ENCODE assay signal across 1 cellular context in the genomic region with DNA sequence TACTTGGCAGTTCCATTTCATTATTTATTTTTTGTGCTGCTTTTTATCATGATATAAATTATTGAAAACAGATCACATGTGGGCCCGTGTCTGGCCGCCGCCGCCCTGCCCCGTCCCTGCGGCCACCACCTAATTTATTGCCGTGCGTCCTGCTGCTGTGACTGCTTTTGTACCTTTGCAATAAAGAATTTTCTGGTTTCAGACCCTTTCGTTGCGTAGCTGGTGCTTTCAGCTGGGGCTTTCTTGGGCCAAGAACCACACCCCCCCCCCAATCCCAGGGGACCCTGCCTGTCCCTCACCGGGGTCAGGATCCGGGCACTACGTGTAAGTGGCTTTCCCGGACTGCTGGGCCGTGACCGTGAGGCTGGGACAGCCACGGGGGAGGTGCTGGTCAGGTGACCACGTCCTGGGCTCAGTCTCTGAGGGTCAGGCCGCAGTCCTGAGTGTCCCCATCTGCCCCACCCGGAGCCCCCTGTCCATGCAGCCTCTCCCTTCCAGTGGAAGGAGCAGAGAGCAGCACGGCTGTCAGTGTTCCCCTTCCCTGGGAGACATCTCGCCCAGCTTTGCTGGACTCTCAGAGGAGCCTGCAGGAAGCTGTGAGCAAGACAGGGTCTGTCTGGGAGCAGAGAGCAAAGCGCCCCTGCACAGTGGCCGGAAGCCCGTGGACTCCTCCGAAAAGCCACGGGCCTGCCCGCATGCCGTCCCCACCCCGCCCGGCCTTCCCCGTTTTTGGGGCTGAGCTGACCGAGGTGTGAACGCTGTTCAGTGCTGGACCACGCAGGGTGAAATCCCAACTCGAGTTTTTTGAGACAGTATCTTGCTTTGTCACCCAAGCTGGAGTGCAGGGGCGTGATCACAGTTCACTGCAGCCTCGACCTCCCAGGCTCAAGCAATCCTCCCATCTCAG.
TF ChIP-seq lines count a peak whose summit lies in the region.

No MANE protein-coding gene starts in this region.

TF ChIP-seq in A549, 52 proteins besides CTCF, POLR2A, EP300 and RAD21:
- TF ChIP-seq ZSCAN20 (CRISPR knock-in tag; IDR thresholded peaks at IDR 0.05) (no peak), CBX2 (IDR thresholded peaks at IDR 0.05; ENCODE audit: borderline replicate concordance, low read depth) (no peak), FOSB (CRISPR knock-in tag; IDR thresholded peaks at IDR 0.05) (peak; percentile 76), ESRRA (IDR thresholded peaks at IDR 0.05; ENCODE audit: borderline replicate concordance, low read length) (no peak), KDM1A (IDR thresholded peaks at IDR 0.05; ENCODE audit: low read depth) (no peak), EHF (CRISPR knock-in tag; IDR thresholded peaks at IDR 0.05) (peak; percentile 56; the same call in 1 of the 2 replicates), CBX8 (IDR thresholded peaks at IDR 0.05) (no peak), JUN (IDR thresholded peaks at IDR 0.05) (peak; percentile 64 to 77; a peak in 3 of 5 replicates), JUNB (IDR thresholded peaks at IDR 0.05) (no peak), FOXS1 (CRISPR knock-in tag; IDR thresholded peaks at IDR 0.05) (no peak), GATA3 (IDR thresholded peaks at IDR 0.05; ENCODE audit: borderline replicate concordance) (no peak; the same call in none of the 2 replicates), BCL3 (IDR thresholded peaks at IDR 0.05) (peak; percentile 77), ZFP36 (IDR thresholded peaks at IDR 0.05; ENCODE audit: borderline replicate concordance, partially characterized antibody) (no peak), RNF2 (IDR thresholded peaks at IDR 0.05; ENCODE audit: borderline replicate concordance, low read depth) (no peak), KDM5A (IDR thresholded peaks at IDR 0.05) (no peak), TP53 (CRISPR knock-in tag; IDR thresholded peaks at IDR 0.05) (no peak), CHD2 (IDR thresholded peaks at IDR 0.05; ENCODE audit: low read length, partially characterized antibody) (peak; percentile 22), HOXB5 (CRISPR knock-in tag; IDR thresholded peaks at IDR 0.05) (0 out of 2 replicates have a peak, but pooled peaks have one; percentile 9), POLR2AphosphoS2 (conservative IDR thresholded peaks at IDR 0.05; ENCODE audit: low read length) (peak; percentile 91), HES2 (IDR thresholded peaks at IDR 0.05) (no peak), BHLHE40 (IDR thresholded peaks at IDR 0.05; ENCODE audit: low read depth, low read length) (no peak), HDAC2 (IDR thresholded peaks at IDR 0.05) (no peak), PBX3 (IDR thresholded peaks at IDR 0.05) (peak; percentile 88), TFCP2L1 (CRISPR knock-in tag; IDR thresholded peaks at IDR 0.05) (peak; percentile 47; the same call in 1 of the 2 replicates), HOXA7 (CRISPR knock-in tag; IDR thresholded peaks at IDR 0.05) (peak; percentile 60), MYC (IDR thresholded peaks at IDR 0.05; ENCODE audit: borderline replicate concordance, low read length) (no peak), MAFK (IDR thresholded peaks at IDR 0.05; ENCODE audit: partially characterized antibody) (no peak), USF2 (IDR thresholded peaks at IDR 0.05) (peak; percentile 49; the same call in 1 of the 2 replicates)
- TF ChIP-seq, protein P1, sequence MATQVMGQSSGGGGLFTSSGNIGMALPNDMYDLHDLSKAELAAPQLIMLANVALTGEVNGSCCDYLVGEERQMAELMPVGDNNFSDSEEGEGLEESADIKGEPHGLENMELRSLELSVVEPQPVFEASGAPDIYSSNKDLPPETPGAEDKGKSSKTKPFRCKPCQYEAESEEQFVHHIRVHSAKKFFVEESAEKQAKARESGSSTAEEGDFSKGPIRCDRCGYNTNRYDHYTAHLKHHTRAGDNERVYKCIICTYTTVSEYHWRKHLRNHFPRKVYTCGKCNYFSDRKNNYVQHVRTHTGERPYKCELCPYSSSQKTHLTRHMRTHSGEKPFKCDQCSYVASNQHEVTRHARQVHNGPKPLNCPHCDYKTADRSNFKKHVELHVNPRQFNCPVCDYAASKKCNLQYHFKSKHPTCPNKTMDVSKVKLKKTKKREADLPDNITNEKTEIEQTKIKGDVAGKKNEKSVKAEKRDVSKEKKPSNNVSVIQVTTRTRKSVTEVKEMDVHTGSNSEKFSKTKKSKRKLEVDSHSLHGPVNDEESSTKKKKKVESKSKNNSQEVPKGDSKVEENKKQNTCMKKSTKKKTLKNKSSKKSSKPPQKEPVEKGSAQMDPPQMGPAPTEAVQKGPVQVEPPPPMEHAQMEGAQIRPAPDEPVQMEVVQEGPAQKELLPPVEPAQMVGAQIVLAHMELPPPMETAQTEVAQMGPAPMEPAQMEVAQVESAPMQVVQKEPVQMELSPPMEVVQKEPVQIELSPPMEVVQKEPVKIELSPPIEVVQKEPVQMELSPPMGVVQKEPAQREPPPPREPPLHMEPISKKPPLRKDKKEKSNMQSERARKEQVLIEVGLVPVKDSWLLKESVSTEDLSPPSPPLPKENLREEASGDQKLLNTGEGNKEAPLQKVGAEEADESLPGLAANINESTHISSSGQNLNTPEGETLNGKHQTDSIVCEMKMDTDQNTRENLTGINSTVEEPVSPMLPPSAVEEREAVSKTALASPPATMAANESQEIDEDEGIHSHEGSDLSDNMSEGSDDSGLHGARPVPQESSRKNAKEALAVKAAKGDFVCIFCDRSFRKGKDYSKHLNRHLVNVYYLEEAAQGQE (IDR thresholded peaks at IDR 0.05), result no peak
- TF ChIP-seq, protein P2, sequence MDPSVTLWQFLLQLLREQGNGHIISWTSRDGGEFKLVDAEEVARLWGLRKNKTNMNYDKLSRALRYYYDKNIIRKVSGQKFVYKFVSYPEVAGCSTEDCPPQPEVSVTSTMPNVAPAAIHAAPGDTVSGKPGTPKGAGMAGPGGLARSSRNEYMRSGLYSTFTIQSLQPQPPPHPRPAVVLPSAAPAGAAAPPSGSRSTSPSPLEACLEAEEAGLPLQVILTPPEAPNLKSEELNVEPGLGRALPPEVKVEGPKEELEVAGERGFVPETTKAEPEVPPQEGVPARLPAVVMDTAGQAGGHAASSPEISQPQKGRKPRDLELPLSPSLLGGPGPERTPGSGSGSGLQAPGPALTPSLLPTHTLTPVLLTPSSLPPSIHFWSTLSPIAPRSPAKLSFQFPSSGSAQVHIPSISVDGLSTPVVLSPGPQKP (IDR thresholded peaks at IDR 0.05; ENCODE audit: low read depth, low read length), result no peak
- TF ChIP-seq, protein P3, sequence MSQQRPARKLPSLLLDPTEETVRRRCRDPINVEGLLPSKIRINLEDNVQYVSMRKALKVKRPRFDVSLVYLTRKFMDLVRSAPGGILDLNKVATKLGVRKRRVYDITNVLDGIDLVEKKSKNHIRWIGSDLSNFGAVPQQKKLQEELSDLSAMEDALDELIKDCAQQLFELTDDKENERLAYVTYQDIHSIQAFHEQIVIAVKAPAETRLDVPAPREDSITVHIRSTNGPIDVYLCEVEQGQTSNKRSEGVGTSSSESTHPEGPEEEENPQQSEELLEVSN (IDR thresholded peaks at IDR 0.05; ENCODE audit: borderline replicate concordance, low read depth), result peak; percentile 44; the same call in 1 of the 2 replicates
